In genomic region chr16:11084484-11085024, GRCh38 we compare ENCODE assay signal across 12 cellular contexts.
DNase-seq lines count a peak whose midpoint lies in the region; ATAC-seq, FAIRE-seq and TF ChIP-seq lines count a peak whose summit lies in the region.
"Had no signal": no experiment of that assay in that cellular context is flagged by ENCODE, and none has a peak within 500 bp of the region (broad histone marks: within the 10 kb centered on the region; RNA-seq: fewer than 3 reads in every experiment).

No MANE protein-coding gene starts in this region.

- H3K79me2 ChIP-seq in HepG2 (ENCODE audit: insufficient read depth, low read length): no peaks in the 10 kb centered on the region

- H3K9ac ChIP-seq in HepG2 (ENCODE audit: insufficient read depth, low read depth, low read length): no peak overlapping the region

- H3K9me3 ChIP-seq in HepG2 (ENCODE audit: low read length): no peaks in the 10 kb centered on the region
- H3K9me3 ChIP-seq in right lobe of liver: no peaks in the 10 kb centered on the region
- H3K9me3 ChIP-seq in uterus: no peaks in the 10 kb centered on the region

- FAIRE-seq in HepG2 (lab: Jason Lieb, UNC): no peak

- no peak overlapping the region for H3K4me3 Mint-ChIP-seq in memory B cell
- H3K4me3 Mint-ChIP-seq: naive thymus-derived CD8-positive, alpha-beta T cell had no signal

- H3K4me1 ChIP-seq in HepG2 (ENCODE audit: insufficient read depth, low read length) (peaks cover 19% of the 10 kb centered on the region), right lobe of liver (no peaks in the 10 kb centered on the region), uterus (peaks cover 31 to 32% of the 10 kb centered on the region in 2 donors)

- no peak for TF ChIP-seq CTCF in HepG2 (CRISPR knock-in tag; IDR thresholded peaks at IDR 0.05)
- no peak for TF ChIP-seq CTCF in right lobe of liver (IDR thresholded peaks at IDR 0.05)
- no peak for TF ChIP-seq CTCF in uterus (IDR thresholded peaks at IDR 0.05)

- DNase-seq in HepG2 (ENCODE audit: low spot score): peak; percentile 23
- DNase-seq in right lobe of liver: no peak
- DNase-seq in astrocyte of the hippocampus (ENCODE audit: low read depth, low spot score): peak; percentile 85
- DNase-seq in memory B cell (ENCODE audit: low spot score in 2 of 2): no peak
- DNase-seq in uterus: peak; percentile 80 to 87
- no peak for DNase-seq in DMS79 treated with DMSO at 0.1 percent for 48 hours (lab: John Stamatoyannopoulos, UW)
- no peak for DNase-seq in head of caudate nucleus
- DNase-seq: dermis blood vessel endothelial cell; DMS79; naive thymus-derived CD8-positive, alpha-beta T cell; NCI-H774 had no signal

- peaks cover 15% of the 10 kb centered on the region for H3K4me1 Mint-ChIP-seq in memory B cell

- H3K27me3 ChIP-seq in HepG2 (ENCODE audit: control insufficient read depth in 1 of 2, insufficient read depth in 2 of 2, low read length in 2 of 2) (no peaks in the 10 kb centered on the region), right lobe of liver (no peaks in the 10 kb centered on the region), uterus (no peaks in the 10 kb centered on the region)

- ATAC-seq in HepG2 (no peak), right lobe of liver (no peak), memory B cell (ENCODE audit: low read depth) (no peak), GM18909 (IDR thresholded peaks at IDR 0.05; ENCODE audit: poor library complexity, unreplicated experiment) (no peak)
- ATAC-seq: naive thymus-derived CD8-positive, alpha-beta T cell had no signal

- H3K27me3 Mint-ChIP-seq in memory B cell: no peaks in the 10 kb centered on the region
- H3K27me3 Mint-ChIP-seq: naive thymus-derived CD8-positive, alpha-beta T cell had no signal

- in situ Hi-C loops in HepG2 (cut with HindIII; ENCODE audit: extremely low pct_ligation_motif_present, low pct_unique_long_range_greater_than_20kb): no loop called here

- no peak overlapping the region for H2AFZ ChIP-seq in HepG2 (ENCODE audit: low read length)

- TF ChIP-seq RAD21 in HepG2 (CRISPR knock-in tag; IDR thresholded peaks at IDR 0.05): no peak

- no peaks in the 10 kb centered on the region for H3K9me3 Mint-ChIP-seq in memory B cell
- H3K9me3 Mint-ChIP-seq: naive thymus-derived CD8-positive, alpha-beta T cell had no signal

- BruUV-seq in HepG2 (replicated peaks; lab: Mats Ljungman, UMichigan): no TSS peak

- WGBS in HepG2 (ENCODE audit: low lambda C conversion rate): 82% methylated on average over 13 of the region's 13 CpGs
- WGBS in right lobe of liver (ENCODE audit: insufficient coverage, low coverage, low lambda C conversion rate, missing lambda C conversion rate): 89% methylated on average over 7 of the region's 13 CpGs

- peak overlapping the region; percentile 58 for H3K27ac Mint-ChIP-seq in memory B cell

- peaks cover 17% of the 10 kb centered on the region for H3K36me3 Mint-ChIP-seq in memory B cell

- TF ChIP-seq POLR2A in HepG2 (IDR thresholded peaks at IDR 0.05; ENCODE audit: insufficient read depth in 1 of 2, low read depth in 2 of 2, low read length in 2 of 2) (no peak), right lobe of liver (IDR thresholded peaks at IDR 0.05) (no peak), uterus (IDR thresholded peaks at IDR 0.05) (no peak)

- intact Hi-C loops in HepG2 (cut with micrococcal nuclease; ENCODE audit: unreplicated experiment) (no loop called here), right lobe of liver (cut with DNase I) (no loop called here), uterus (cut with DNase I; ENCODE audit: low total_unique reads) (no loop called here), head of caudate nucleus (cut with DNase I) (no loop called here)

- H3K36me3 ChIP-seq in HepG2 (replicated peaks in 1 of 2; ENCODE audit: control insufficient read depth in 1 of 2, insufficient read depth in 2 of 2, low read length in 2 of 2): peaks cover 0 to 5% of the 10 kb centered on the region in 2 experiments; a peak in 1 of 5 replicates
- H3K36me3 ChIP-seq in right lobe of liver: no peaks in the 10 kb centered on the region
- H3K36me3 ChIP-seq in uterus: no peaks in the 10 kb centered on the region

- no peak overlapping the region for H3K4me2 ChIP-seq in HepG2 (ENCODE audit: low read depth, low read length)

- TF ChIP-seq EP300 in HepG2 (IDR thresholded peaks at IDR 0.05; ENCODE audit: low read depth in 2 of 2, low read length in 2 of 2) (no peak), HepG2 (CRISPR knock-in tag; IDR thresholded peaks at IDR 0.05; ENCODE audit: borderline replicate concordance) (no peak)

- H3K4me3 ChIP-seq in HepG2 (replicated peaks in 1 of 3; ENCODE audit: insufficient read depth in 1 of 3, low read depth in 2 of 3, low read length in 3 of 3) (no peak overlapping the region), right lobe of liver (no peak overlapping the region), uterus (no peak overlapping the region)

- H4K20me1 ChIP-seq in HepG2 (ENCODE audit: insufficient read depth, low read length): no peaks in the 10 kb centered on the region

- H3K27ac ChIP-seq in HepG2 (ENCODE audit: extremely low read length, insufficient read depth, low read length) (no peak overlapping the region), right lobe of liver (no peak overlapping the region), uterus (peak overlapping the region; percentile 49 to 81)

- CTCF ChIA-PET in HepG2 (lab: Yijun Ruan, JAX; ENCODE audit: low intra/inter-chr PET ratio, low total read pairs): no interaction called here

- POLR2A ChIA-PET in HepG2 (lab: Yijun Ruan, JAX): no interaction called here

TF ChIP-seq in HepG2, 621 proteins besides CTCF, POLR2A, EP300 and RAD21:
- TF ChIP-seq IRF2 (CRISPR knock-in tag; IDR thresholded peaks at IDR 0.05) (no peak), ZNF253 (CRISPR knock-in tag; IDR thresholded peaks at IDR 0.05; ENCODE audit: borderline replicate concordance) (no peak), ZKSCAN5 (CRISPR knock-in tag; IDR thresholded peaks at IDR 0.05) (no peak), ZNF740 (CRISPR knock-in tag; IDR thresholded peaks at IDR 0.05) (no peak), STAG1 (CRISPR knock-in tag; IDR thresholded peaks at IDR 0.05) (no peak), CBX2 (IDR thresholded peaks at IDR 0.05; ENCODE audit: low read depth, low read length) (no peak), CBX2 (CRISPR knock-in tag; IDR thresholded peaks at IDR 0.05; ENCODE audit: low read depth) (no peak), THYN1 (CRISPR knock-in tag; IDR thresholded peaks at IDR 0.05; ENCODE audit: borderline replicate concordance, low read depth) (no peak)
- TF ChIP-seq, protein P1, sequence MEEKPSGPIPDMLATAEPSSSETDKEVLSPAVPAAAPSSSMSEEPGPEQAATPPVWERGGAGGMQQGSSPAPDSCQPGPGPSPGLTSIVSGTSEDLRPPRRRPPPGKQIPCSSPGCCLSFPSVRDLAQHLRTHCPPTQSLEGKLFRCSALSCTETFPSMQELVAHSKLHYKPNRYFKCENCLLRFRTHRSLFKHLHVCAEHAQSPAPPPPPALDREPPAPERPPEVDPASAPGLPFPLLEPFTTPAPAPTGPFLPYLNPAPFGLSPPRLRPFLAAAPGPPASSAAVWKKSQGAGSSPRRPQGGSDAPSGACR (CRISPR knock-in tag; IDR thresholded peaks at IDR 0.05): no peak

Comparison
In these comparisons a context has a peak if more than half of its experiments do, and no peak if none do; other contexts are left out.
1. DNase-seq: peak in HepG2 (single experiment), astrocyte of the hippocampus (single experiment) and uterus (2 of 2); none in right lobe of liver (0 of 3), memory B cell (0 of 2), DMS79 treated with DMSO at 0.1 percent for 48 hours (single experiment) and head of caudate nucleus (0 of 42).
2. H3K27ac ChIP-seq: peak in uterus (2 of 2); none in HepG2 (single experiment) and right lobe of liver (0 of 3).